ENCODE assay signal across 19 cellular contexts in genomic region chr14:85125331-85125730, GRCh38.
"Had no signal": no experiment of that assay in that cellular context is flagged by ENCODE, and none has a peak within 500 bp of the region (broad histone marks: within the 10 kb centered on the region; RNA-seq: fewer than 3 reads in every experiment).

No MANE protein-coding gene starts in this region.

- DNase-seq: activated CD4-positive, alpha-beta T cell treated with anti-CD3 and anti-CD28 coated beads for 48 hours; activated CD4-positive, alpha-beta T cell treated with anti-CD3 and anti-CD28 coated beads, Interleukin-2, amount 50 U/mL, for 4 hours; activated CD4-positive, CD25-positive, alpha-beta regulatory T cell treated with anti-CD3 and anti-CD28 coated beads, Interleukin-2, amount 50 U/mL, for 72 hours; activated CD8-positive, alpha-beta memory T cell treated with anti-CD3 and anti-CD28 coated beads, Interleukin-2, amount 10 ng/mL, durations not matched to agents 7 days and 5 days; activated effector memory CD4-positive, alpha-beta T cell treated with Interleukin-2 at 50 U/mL for 16 hours; activated naive CD4-positive, alpha-beta T cell; activated T-cell treated with anti-CD3 and anti-CD28 coated beads, Interleukin-2, amount 50 U/mL, for 24 hours; amniotic stem cell; KG1; NCI-H1048; NCI-H1417; NCI-H1930; NCI-H2171; NCI-H2227 treated with DMSO at 0.1 percent for 48 hours; NCI-H526; SK-N-SH; T-helper 1 cell had no signal

- H3K4me2 ChIP-seq: SK-N-SH had no signal

- H3K9ac ChIP-seq: SK-N-SH had no signal

- H3K36me3 ChIP-seq: ascending aorta had no signal

- H3K9me3 ChIP-seq: ascending aorta, SK-N-SH had no signal

- H3K27ac ChIP-seq: ascending aorta had no signal

- H3K4me3 ChIP-seq: ascending aorta had no signal

- ATAC-seq: activated CD8-positive, alpha-beta memory T cell treated with anti-CD3 and anti-CD28 coated beads, Interleukin-2, amount 10 ng/mL, durations not matched to agents 7 days and 5 days; WTC11 had no signal

- H3K4me1 ChIP-seq: ascending aorta had no signal

- H3K27me3 ChIP-seq: ascending aorta had no signal
